In the genomic region with DNA sequence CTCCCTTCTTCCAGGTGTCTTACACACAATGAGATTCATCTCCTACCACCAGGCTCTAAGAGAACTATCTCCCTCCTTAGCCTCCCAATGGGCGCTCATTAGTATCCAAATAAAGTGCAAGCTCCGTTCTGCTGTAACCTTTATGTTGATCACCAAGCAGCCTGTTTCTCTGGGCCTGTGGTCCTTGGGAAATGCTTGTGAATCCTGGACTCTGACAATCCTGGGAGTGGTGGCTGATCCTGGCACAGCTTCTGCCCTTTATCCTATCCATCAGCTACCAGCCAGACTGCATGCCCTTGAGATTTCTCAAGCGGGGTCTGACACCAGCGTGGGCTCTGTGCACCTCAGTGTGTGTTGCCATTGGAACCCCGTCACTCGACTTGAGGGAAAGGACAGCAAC, we compare ENCODE assay signal across 16 cellular contexts. TPM values are rescaled to one million over a fixed set of nuclear protein-coding genes. Genes with fewer than 3 reads are reported as not detected.
DNase-seq lines count a peak whose midpoint lies in the region; ATAC-seq and TF ChIP-seq lines count a peak whose summit lies in the region.
"Had no signal": no experiment of that assay in that cellular context is flagged by ENCODE, and none has a peak within 500 bp of the region (broad histone marks: within the 10 kb centered on the region; RNA-seq: fewer than 3 reads in every experiment).

No MANE protein-coding gene starts in this region.

- H3K9me3 ChIP-seq in neural progenitor cell (ENCODE audit: low read depth), result no peaks in the 10 kb centered on the region
- H3K9me3 ChIP-seq in upper lobe of right lung, result no peaks in the 10 kb centered on the region
- H3K9me3 ChIP-seq in colonic mucosa, result no peaks in the 10 kb centered on the region
- H3K9me3 ChIP-seq: thyroid gland had no signal

- H2AFZ ChIP-seq in GM23338 (peak overlapping the region; percentile 45; the same call in 1 of the 2 replicates), neural progenitor cell (replicated peaks) (no peak overlapping the region)

- H3K4me3 ChIP-seq in GM23338 (no peak overlapping the region), neural progenitor cell (no peak overlapping the region), upper lobe of right lung (no peak overlapping the region), colonic mucosa (no peak overlapping the region)
- H3K4me3 ChIP-seq: thyroid gland had no signal

- TF ChIP-seq CTCF in GM23338 (conservative IDR thresholded peaks at IDR 0.05; ENCODE audit: low read depth in 2 of 2) (no peak), neural progenitor cell (IDR thresholded peaks at IDR 0.05) (no peak), upper lobe of right lung (IDR thresholded peaks at IDR 0.05) (no peak), colonic mucosa (IDR thresholded peaks at IDR 0.05) (no peak)

- H3K4me1 Mint-ChIP-seq in activated CD4-positive, alpha-beta T cell treated with anti-CD3 and anti-CD28 coated beads, Interleukin-2, amount 10 ng/mL, durations not matched to agents 24 days and 14 days, result peaks cover 62% of the 10 kb centered on the region
- H3K4me1 Mint-ChIP-seq in GM23338, result peaks cover 31% of the 10 kb centered on the region
- H3K4me1 Mint-ChIP-seq in activated naive CD8-positive, alpha-beta T cell treated with anti-CD3 and anti-CD28 coated beads, Interleukin-2, amount 10 ng/mL, durations not matched to agents 7 days and 5 days, result peaks cover 38% of the 10 kb centered on the region
- H3K4me1 Mint-ChIP-seq in neural progenitor cell, result peaks cover 45% of the 10 kb centered on the region

- no peak overlapping the region for H3K4me3 Mint-ChIP-seq in activated CD4-positive, alpha-beta T cell treated with anti-CD3 and anti-CD28 coated beads, Interleukin-2, amount 10 ng/mL, durations not matched to agents 24 days and 14 days
- H3K4me3 Mint-ChIP-seq in GM23338, result no peak overlapping the region
- no peak overlapping the region for H3K4me3 Mint-ChIP-seq in activated naive CD8-positive, alpha-beta T cell treated with anti-CD3 and anti-CD28 coated beads, Interleukin-2, amount 10 ng/mL, durations not matched to agents 7 days and 5 days
- H3K4me3 Mint-ChIP-seq in neural progenitor cell, result no peak overlapping the region

- H4K20me1 ChIP-seq in GM23338 (replicated peaks; ENCODE audit: insufficient read depth), result no peaks in the 10 kb centered on the region
- H4K20me1 ChIP-seq in neural progenitor cell (ENCODE audit: low read depth), result no peaks in the 10 kb centered on the region

- H3F3A ChIP-seq in GM23338 (replicated peaks; ENCODE audit: low read depth), result no peaks in the 10 kb centered on the region
- peaks cover 4% of the 10 kb centered on the region for H3F3A ChIP-seq in neural progenitor cell (ENCODE audit: low read depth)

- peak overlapping the region; percentile 77 for H3K27ac Mint-ChIP-seq in activated CD4-positive, alpha-beta T cell treated with anti-CD3 and anti-CD28 coated beads, Interleukin-2, amount 10 ng/mL, durations not matched to agents 24 days and 14 days
- H3K27ac Mint-ChIP-seq in GM23338, result no peak overlapping the region
- peak overlapping the region; percentile 30 for H3K27ac Mint-ChIP-seq in activated naive CD8-positive, alpha-beta T cell treated with anti-CD3 and anti-CD28 coated beads, Interleukin-2, amount 10 ng/mL, durations not matched to agents 7 days and 5 days
- H3K27ac Mint-ChIP-seq in neural progenitor cell, result peak overlapping the region; percentile 76

- H3K79me2 ChIP-seq in GM23338 (replicated peaks; ENCODE audit: insufficient read depth) (no peaks in the 10 kb centered on the region), neural progenitor cell (ENCODE audit: low read depth) (no peaks in the 10 kb centered on the region)

- H3K36me3 ChIP-seq in GM23338 (ENCODE audit: insufficient read depth), result no peaks in the 10 kb centered on the region
- no peaks in the 10 kb centered on the region for H3K36me3 ChIP-seq in neural progenitor cell
- H3K36me3 ChIP-seq in upper lobe of right lung, result no peaks in the 10 kb centered on the region
- no peaks in the 10 kb centered on the region for H3K36me3 ChIP-seq in colonic mucosa
- H3K36me3 ChIP-seq: thyroid gland had no signal

- H3K27me3 Mint-ChIP-seq in activated CD4-positive, alpha-beta T cell treated with anti-CD3 and anti-CD28 coated beads, Interleukin-2, amount 10 ng/mL, durations not matched to agents 24 days and 14 days, result no peaks in the 10 kb centered on the region
- H3K27me3 Mint-ChIP-seq in GM23338 (ENCODE audit: insufficient read depth, low read depth, poor library complexity) (peaks cover 5% of the 10 kb centered on the region), neural progenitor cell (ENCODE audit: insufficient read depth, low read depth) (peaks cover 4% of the 10 kb centered on the region)
- no peaks in the 10 kb centered on the region for H3K27me3 Mint-ChIP-seq in activated naive CD8-positive, alpha-beta T cell treated with anti-CD3 and anti-CD28 coated beads, Interleukin-2, amount 10 ng/mL, durations not matched to agents 7 days and 5 days

- intact Hi-C loops in activated CD4-positive, alpha-beta T cell treated with anti-CD3 and anti-CD28 coated beads, Interleukin-2, amount 10 ng/mL, durations not matched to agents 24 days and 14 days (cut with micrococcal nuclease), result loop anchor here (10.0 kb wide), 1 partner anchor 283 kb away; no protein-coding TSS in a partner anchor
- intact Hi-C loops in upper lobe of right lung (cut with DNase I), result no loop called here
- intact Hi-C loops in colonic mucosa (cut with DNase I), result no loop called here

- H3K27ac ChIP-seq in GM23338 (ENCODE audit: low read depth), result no peak overlapping the region
- no peak overlapping the region for H3K27ac ChIP-seq in neural progenitor cell
- no peak overlapping the region for H3K27ac ChIP-seq in upper lobe of right lung
- H3K27ac ChIP-seq in colonic mucosa, result no peak overlapping the region
- H3K27ac ChIP-seq: thyroid gland had no signal

- no peaks in the 10 kb centered on the region for H3K9me2 ChIP-seq in GM23338 (ENCODE audit: insufficient read depth)

- DNase-seq in activated CD4-positive, alpha-beta T cell treated with anti-CD3 and anti-CD28 coated beads, Interleukin-2, amount 10 ng/mL, durations not matched to agents 24 days and 14 days, result no peak
- DNase-seq in activated CD4-positive, alpha-beta T cell treated with anti-CD3 and anti-CD28 coated beads, Interleukin-2, amount 50 U/mL, for 1 hour, result no peak
- DNase-seq in GM23338 (ENCODE audit: low spot score), result no peak
- DNase-seq in activated naive CD8-positive, alpha-beta T cell treated with anti-CD3 and anti-CD28 coated beads, Interleukin-2, amount 10 ng/mL, durations not matched to agents 7 days and 5 days, result no peak
- no peak for DNase-seq in neural progenitor cell (ENCODE audit: low spot score)
- DNase-seq in upper lobe of right lung, result no peak
- no peak for DNase-seq in colonic mucosa
- DNase-seq: activated effector memory CD4-positive, alpha-beta T cell treated with Interleukin-2 at 50 U/mL for 16 hours; aorta; foreskin melanocyte; kidney glomerular epithelial cell; NCI-H2171 treated with DMSO at 0.1 percent for 48 hours; NCI-H82; thyroid gland had no signal

- ATAC-seq in GM23338 (no peak), GM19467 (IDR thresholded peaks at IDR 0.05; ENCODE audit: unreplicated experiment) (no peak), upper lobe of right lung (no peak)
- no peak for ATAC-seq in activated naive CD8-positive, alpha-beta T cell treated with anti-CD3 and anti-CD28 coated beads, Interleukin-2, amount 10 ng/mL, durations not matched to agents 7 days and 5 days (ENCODE audit: low read depth)
- ATAC-seq: SK-N-SH treated with all-trans-retinoic acid at 6 μM for 48 hours had no signal

- H3K36me3 Mint-ChIP-seq in activated CD4-positive, alpha-beta T cell treated with anti-CD3 and anti-CD28 coated beads, Interleukin-2, amount 10 ng/mL, durations not matched to agents 24 days and 14 days (ENCODE audit: low read depth), result no peaks in the 10 kb centered on the region
- peaks cover 6% of the 10 kb centered on the region; the same call in 2 of the 3 replicates for H3K36me3 Mint-ChIP-seq in GM23338 (ENCODE audit: low read depth)
- H3K36me3 Mint-ChIP-seq in activated naive CD8-positive, alpha-beta T cell treated with anti-CD3 and anti-CD28 coated beads, Interleukin-2, amount 10 ng/mL, durations not matched to agents 7 days and 5 days, result no peaks in the 10 kb centered on the region
- H3K36me3 Mint-ChIP-seq in neural progenitor cell, result no peaks in the 10 kb centered on the region

- H3K4me1 ChIP-seq in GM23338 (ENCODE audit: insufficient read depth), result peaks cover 13% of the 10 kb centered on the region
- H3K4me1 ChIP-seq in neural progenitor cell, result peaks cover 19% of the 10 kb centered on the region
- peaks cover 29% of the 10 kb centered on the region for H3K4me1 ChIP-seq in upper lobe of right lung
- peaks cover 12% of the 10 kb centered on the region for H3K4me1 ChIP-seq in colonic mucosa

- H3K9ac ChIP-seq in neural progenitor cell (no peak overlapping the region), colonic mucosa (ENCODE audit: low read depth in 2 of 2, low read length in 2 of 2) (no peak overlapping the region)

- no peaks in the 10 kb centered on the region for H3K9me3 Mint-ChIP-seq in activated CD4-positive, alpha-beta T cell treated with anti-CD3 and anti-CD28 coated beads, Interleukin-2, amount 10 ng/mL, durations not matched to agents 24 days and 14 days
- H3K9me3 Mint-ChIP-seq in GM23338, result peaks cover 10% of the 10 kb centered on the region; the same call in 2 of the 3 replicates
- no peaks in the 10 kb centered on the region for H3K9me3 Mint-ChIP-seq in activated naive CD8-positive, alpha-beta T cell treated with anti-CD3 and anti-CD28 coated beads, Interleukin-2, amount 10 ng/mL, durations not matched to agents 7 days and 5 days
- peaks cover 7% of the 10 kb centered on the region for H3K9me3 Mint-ChIP-seq in neural progenitor cell

- POLR2A ChIA-PET in activated naive CD8-positive, alpha-beta T cell treated with anti-CD3 and anti-CD28 coated beads, Interleukin-2, amount 10 ng/mL, durations not matched to agents 7 days and 5 days (lab: Charles Lee), result no interaction called here

- H3K27me3 ChIP-seq in GM23338 (ENCODE audit: insufficient read depth) (no peaks in the 10 kb centered on the region), neural progenitor cell (no peaks in the 10 kb centered on the region), upper lobe of right lung (no peaks in the 10 kb centered on the region), colonic mucosa (no peaks in the 10 kb centered on the region)
- H3K27me3 ChIP-seq: thyroid gland had no signal

- H3K4me2 ChIP-seq in GM23338, result no peak overlapping the region
- H3K4me2 ChIP-seq in neural progenitor cell, result no peak overlapping the region

TF ChIP-seq in GM23338, 12 proteins besides CTCF, POLR2A, EP300 and RAD21 (continues in another document):
- TF ChIP-seq ZNF331 (CRISPR knock-in tag; IDR thresholded peaks at IDR 0.05; ENCODE audit: low read depth), result no peak

RNA-seq across cellular contexts. Expression of gene USP3, which starts 26.1 kb away (rescaled TPM):
- total RNA-seq in activated CD4-positive, alpha-beta T cell treated with anti-CD3 and anti-CD28 coated beads, Interleukin-2, amount 10 ng/mL, durations not matched to agents 24 days and 14 days, result 46.7 and 49.2 TPM in 2 replicates
- 9.7 and 22.5 TPM in 2 replicates for total RNA-seq in GM23338 (2014; rRNA removed; shearing (Covaris generic))
- polyA plus RNA-seq in GM23338 (2016; fragmentation: Nextera tagmentation; extraction: Ambion mirVana), result 7.6 and 9.9 TPM in 2 replicates
- total RNA-seq in activated naive CD8-positive, alpha-beta T cell treated with anti-CD3 and anti-CD28 coated beads, Interleukin-2, amount 10 ng/mL, durations not matched to agents 7 days and 5 days, result 10 to 100 TPM; 75.6 to 83.1 TPM
- total RNA-seq in neural progenitor cell (ENCODE audit: low replicate concordance) (48.8 and 64.2 TPM in 2 replicates), upper lobe of right lung (62.5 TPM), colonic mucosa (10 to 100 TPM; 57.6 to 74.2 TPM)
